In the genomic region with DNA sequence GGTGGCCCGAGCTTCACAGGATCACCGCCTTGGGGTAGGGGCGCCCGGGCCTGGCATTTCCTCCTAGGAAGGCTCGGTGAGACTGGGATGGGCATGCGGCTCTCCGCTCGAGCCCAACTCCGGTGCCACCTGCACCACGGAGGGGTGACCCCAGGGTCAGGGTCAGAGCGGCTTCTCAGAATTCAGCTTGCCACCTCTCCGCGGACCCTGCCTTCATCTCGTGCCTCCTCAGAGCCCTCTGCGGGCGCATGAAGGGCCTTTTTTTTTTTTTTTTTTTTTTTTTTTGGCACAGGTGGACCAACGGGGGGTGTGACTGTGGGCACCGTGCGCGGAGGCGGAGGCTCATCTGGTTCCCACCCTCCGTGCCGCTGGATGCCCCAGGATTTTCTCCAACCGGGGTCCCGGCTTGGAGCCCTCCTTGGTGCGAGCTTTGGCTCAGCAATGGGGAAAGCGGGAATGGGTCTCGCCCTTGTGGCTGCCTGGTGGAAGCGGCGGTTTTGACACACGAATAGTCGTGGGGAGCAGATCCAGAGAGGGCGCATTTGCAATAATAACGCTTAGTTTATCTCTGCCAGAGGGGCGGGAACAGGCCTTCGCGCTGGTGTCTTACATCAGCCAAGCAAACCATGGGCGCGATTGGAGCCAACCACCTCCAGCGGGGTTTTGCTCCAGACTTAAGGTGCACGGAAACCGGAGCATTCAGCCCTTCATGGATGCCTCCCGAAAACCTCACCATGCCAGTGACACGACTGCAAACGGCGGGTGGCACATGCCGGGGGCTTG, we compare ENCODE assay signal across 1 cellular context.
TF ChIP-seq lines count a peak whose summit lies in the region.

No MANE protein-coding gene starts in this region.

TF ChIP-seq in K562, 482 proteins besides CTCF, POLR2A, EP300 and RAD21 (continued from another document and continues in another):
- TF ChIP-seq, protein P1, sequence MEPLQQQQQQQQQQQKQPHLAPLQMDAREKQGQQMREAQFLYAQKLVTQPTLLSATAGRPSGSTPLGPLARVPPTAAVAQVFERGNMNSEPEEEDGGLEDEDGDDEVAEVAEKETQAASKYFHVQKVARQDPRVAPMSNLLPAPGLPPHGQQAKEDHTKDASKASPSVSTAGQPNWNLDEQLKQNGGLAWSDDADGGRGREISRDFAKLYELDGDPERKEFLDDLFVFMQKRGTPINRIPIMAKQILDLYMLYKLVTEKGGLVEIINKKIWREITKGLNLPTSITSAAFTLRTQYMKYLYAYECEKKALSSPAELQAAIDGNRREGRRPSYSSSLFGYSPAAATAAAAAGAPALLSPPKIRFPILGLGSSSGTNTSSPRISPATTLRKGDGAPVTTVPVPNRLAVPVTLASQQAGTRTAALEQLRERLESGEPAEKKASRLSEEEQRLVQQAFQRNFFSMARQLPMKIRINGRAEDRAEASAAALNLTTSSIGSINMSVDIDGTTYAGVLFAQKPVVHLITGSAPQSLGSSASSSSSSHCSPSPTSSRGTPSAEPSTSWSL (CRISPR knock-in tag; IDR thresholded peaks at IDR 0.05; ENCODE audit: borderline replicate concordance), result no peak
- peak; percentile 48 for TF ChIP-seq SOX6 (IDR thresholded peaks at IDR 0.05)
- peak; percentile 31; the same call in 1 of the 2 replicates for TF ChIP-seq PML (IDR thresholded peaks at IDR 0.05; ENCODE audit: low read length)
- TF ChIP-seq, protein P2, sequence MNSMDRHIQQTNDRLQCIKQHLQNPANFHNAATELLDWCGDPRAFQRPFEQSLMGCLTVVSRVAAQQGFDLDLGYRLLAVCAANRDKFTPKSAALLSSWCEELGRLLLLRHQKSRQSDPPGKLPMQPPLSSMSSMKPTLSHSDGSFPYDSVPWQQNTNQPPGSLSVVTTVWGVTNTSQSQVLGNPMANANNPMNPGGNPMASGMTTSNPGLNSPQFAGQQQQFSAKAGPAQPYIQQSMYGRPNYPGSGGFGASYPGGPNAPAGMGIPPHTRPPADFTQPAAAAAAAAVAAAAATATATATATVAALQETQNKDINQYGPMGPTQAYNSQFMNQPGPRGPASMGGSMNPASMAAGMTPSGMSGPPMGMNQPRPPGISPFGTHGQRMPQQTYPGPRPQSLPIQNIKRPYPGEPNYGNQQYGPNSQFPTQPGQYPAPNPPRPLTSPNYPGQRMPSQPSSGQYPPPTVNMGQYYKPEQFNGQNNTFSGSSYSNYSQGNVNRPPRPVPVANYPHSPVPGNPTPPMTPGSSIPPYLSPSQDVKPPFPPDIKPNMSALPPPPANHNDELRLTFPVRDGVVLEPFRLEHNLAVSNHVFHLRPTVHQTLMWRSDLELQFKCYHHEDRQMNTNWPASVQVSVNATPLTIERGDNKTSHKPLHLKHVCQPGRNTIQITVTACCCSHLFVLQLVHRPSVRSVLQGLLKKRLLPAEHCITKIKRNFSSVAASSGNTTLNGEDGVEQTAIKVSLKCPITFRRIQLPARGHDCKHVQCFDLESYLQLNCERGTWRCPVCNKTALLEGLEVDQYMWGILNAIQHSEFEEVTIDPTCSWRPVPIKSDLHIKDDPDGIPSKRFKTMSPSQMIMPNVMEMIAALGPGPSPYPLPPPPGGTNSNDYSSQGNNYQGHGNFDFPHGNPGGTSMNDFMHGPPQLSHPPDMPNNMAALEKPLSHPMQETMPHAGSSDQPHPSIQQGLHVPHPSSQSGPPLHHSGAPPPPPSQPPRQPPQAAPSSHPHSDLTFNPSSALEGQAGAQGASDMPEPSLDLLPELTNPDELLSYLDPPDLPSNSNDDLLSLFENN (IDR thresholded peaks at IDR 0.05; ENCODE audit: low read depth in 2 of 2, low read length in 2 of 2), result no peak
- no peak for TF ChIP-seq CBX1 (IDR thresholded peaks at IDR 0.05; ENCODE audit: low read depth)
- no peak for TF ChIP-seq ZEB2 (IDR thresholded peaks at IDR 0.05)
- TF ChIP-seq TAF1 (IDR thresholded peaks at IDR 0.05; ENCODE audit: control insufficient read depth, extremely low read depth, insufficient read depth, low read length, severe bottlenecking), result peak; percentile 42
- TF ChIP-seq, protein P3, sequence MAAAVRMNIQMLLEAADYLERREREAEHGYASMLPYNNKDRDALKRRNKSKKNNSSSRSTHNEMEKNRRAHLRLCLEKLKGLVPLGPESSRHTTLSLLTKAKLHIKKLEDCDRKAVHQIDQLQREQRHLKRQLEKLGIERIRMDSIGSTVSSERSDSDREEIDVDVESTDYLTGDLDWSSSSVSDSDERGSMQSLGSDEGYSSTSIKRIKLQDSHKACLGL (CRISPR knock-in tag; IDR thresholded peaks at IDR 0.05; ENCODE audit: borderline replicate concordance, poor library complexity, severe bottlenecking), result no peak
- no peak for TF ChIP-seq SMC3 (conservative IDR thresholded peaks at IDR 0.05; ENCODE audit: insufficient read depth, low read depth, low read length)
- TF ChIP-seq MXI1 (IDR thresholded peaks at IDR 0.05; ENCODE audit: low read depth, low read length), result no peak
- no peak for TF ChIP-seq ZNF165 (CRISPR knock-in tag; IDR thresholded peaks at IDR 0.05; ENCODE audit: borderline replicate concordance)
- TF ChIP-seq, protein P4, sequence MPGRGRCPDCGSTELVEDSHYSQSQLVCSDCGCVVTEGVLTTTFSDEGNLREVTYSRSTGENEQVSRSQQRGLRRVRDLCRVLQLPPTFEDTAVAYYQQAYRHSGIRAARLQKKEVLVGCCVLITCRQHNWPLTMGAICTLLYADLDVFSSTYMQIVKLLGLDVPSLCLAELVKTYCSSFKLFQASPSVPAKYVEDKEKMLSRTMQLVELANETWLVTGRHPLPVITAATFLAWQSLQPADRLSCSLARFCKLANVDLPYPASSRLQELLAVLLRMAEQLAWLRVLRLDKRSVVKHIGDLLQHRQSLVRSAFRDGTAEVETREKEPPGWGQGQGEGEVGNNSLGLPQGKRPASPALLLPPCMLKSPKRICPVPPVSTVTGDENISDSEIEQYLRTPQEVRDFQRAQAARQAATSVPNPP (IDR thresholded peaks at IDR 0.05; ENCODE audit: borderline replicate concordance, insufficient read depth, insufficient read length), result no peak
- TF ChIP-seq NCOR1 (IDR thresholded peaks at IDR 0.05), result no peak; the same call in 1 of the 2 replicates
- TF ChIP-seq U2AF2 (optimal IDR thresholded peaks at IDR 0.05; ENCODE audit: low read depth, low read length), result no peak
- no peak for TF ChIP-seq NBN (IDR thresholded peaks at IDR 0.05; ENCODE audit: low read depth)
- no peak for TF ChIP-seq NFE2L1 (tag; IDR thresholded peaks at IDR 0.05; ENCODE audit: borderline replicate concordance, low read depth)
- no peak for TF ChIP-seq LARP7 (IDR thresholded peaks at IDR 0.05)
- TF ChIP-seq ATF7 (IDR thresholded peaks at IDR 0.05), result peak; percentile 62; the same call in 1 of the 2 replicates
- TF ChIP-seq ZBTB8A (IDR thresholded peaks at IDR 0.05; ENCODE audit: partially characterized antibody), result no peak
- TF ChIP-seq, protein P5, sequence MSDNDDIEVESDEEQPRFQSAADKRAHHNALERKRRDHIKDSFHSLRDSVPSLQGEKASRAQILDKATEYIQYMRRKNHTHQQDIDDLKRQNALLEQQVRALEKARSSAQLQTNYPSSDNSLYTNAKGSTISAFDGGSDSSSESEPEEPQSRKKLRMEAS (CRISPR knock-in tag; IDR thresholded peaks at IDR 0.05), result no peak
- no peak for TF ChIP-seq KLF1 (tag; IDR thresholded peaks at IDR 0.05)
- TF ChIP-seq, protein P6, sequence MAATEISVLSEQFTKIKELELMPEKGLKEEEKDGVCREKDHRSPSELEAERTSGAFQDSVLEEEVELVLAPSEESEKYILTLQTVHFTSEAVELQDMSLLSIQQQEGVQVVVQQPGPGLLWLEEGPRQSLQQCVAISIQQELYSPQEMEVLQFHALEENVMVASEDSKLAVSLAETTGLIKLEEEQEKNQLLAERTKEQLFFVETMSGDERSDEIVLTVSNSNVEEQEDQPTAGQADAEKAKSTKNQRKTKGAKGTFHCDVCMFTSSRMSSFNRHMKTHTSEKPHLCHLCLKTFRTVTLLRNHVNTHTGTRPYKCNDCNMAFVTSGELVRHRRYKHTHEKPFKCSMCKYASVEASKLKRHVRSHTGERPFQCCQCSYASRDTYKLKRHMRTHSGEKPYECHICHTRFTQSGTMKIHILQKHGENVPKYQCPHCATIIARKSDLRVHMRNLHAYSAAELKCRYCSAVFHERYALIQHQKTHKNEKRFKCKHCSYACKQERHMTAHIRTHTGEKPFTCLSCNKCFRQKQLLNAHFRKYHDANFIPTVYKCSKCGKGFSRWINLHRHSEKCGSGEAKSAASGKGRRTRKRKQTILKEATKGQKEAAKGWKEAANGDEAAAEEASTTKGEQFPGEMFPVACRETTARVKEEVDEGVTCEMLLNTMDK (IDR thresholded peaks at IDR 0.05; ENCODE audit: borderline replicate concordance, insufficient read depth, low read depth, low read length, poor library complexity, severe bottlenecking), result peak; percentile 87
- peak; percentile 24; the same call in 1 of the 2 replicates for TF ChIP-seq ZBTB7A (IDR thresholded peaks at IDR 0.05; ENCODE audit: borderline replicate concordance, control insufficient read depth, low read depth, low read length)
- no peak for TF ChIP-seq POLR2AphosphoS2 (IDR thresholded peaks at IDR 0.05; ENCODE audit: low read length)
- TF ChIP-seq HSF4 (CRISPR knock-in tag; IDR thresholded peaks at IDR 0.05; ENCODE audit: borderline replicate concordance), result peak; percentile 65; the same call in 1 of the 2 replicates
- TF ChIP-seq, protein P7, sequence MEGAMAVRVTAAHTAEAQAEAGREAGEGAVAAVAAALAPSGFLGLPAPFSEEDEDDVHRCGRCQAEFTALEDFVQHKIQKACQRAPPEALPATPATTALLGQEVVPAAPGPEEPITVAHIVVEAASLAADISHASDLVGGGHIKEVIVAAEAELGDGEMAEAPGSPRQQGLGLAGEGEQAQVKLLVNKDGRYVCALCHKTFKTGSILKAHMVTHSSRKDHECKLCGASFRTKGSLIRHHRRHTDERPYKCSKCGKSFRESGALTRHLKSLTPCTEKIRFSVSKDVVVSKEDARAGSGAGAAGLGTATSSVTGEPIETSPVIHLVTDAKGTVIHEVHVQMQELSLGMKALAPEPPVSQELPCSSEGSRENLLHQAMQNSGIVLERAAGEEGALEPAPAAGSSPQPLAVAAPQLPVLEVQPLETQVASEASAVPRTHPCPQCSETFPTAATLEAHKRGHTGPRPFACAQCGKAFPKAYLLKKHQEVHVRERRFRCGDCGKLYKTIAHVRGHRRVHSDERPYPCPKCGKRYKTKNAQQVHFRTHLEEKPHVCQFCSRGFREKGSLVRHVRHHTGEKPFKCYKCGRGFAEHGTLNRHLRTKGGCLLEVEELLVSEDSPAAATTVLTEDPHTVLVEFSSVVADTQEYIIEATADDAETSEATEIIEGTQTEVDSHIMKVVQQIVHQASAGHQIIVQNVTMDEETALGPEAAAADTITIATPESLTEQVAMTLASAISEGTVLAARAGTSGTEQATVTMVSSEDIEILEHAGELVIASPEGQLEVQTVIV (CRISPR knock-in tag; IDR thresholded peaks at IDR 0.05; ENCODE audit: borderline replicate concordance), result no peak
- TF ChIP-seq ZNF76 (CRISPR knock-in tag; IDR thresholded peaks at IDR 0.05; ENCODE audit: borderline replicate concordance), result no peak
- no peak for TF ChIP-seq MTF1 (CRISPR knock-in tag; IDR thresholded peaks at IDR 0.05; ENCODE audit: borderline replicate concordance)
- TF ChIP-seq CHD1 (IDR thresholded peaks at IDR 0.05; ENCODE audit: low read length), result no peak
- TF ChIP-seq GATAD2B (IDR thresholded peaks at IDR 0.05; ENCODE audit: borderline replicate concordance), result peak; percentile 67; the same call in 1 of the 2 replicates
- TF ChIP-seq PHB2 (IDR thresholded peaks at IDR 0.05; ENCODE audit: low read depth), result no peak
- peak; percentile 27 for TF ChIP-seq SAP30 (IDR thresholded peaks at IDR 0.05; ENCODE audit: borderline replicate concordance, insufficient read depth, low read depth, low read length, poor library complexity, severe bottlenecking)
- TF ChIP-seq, protein P8, sequence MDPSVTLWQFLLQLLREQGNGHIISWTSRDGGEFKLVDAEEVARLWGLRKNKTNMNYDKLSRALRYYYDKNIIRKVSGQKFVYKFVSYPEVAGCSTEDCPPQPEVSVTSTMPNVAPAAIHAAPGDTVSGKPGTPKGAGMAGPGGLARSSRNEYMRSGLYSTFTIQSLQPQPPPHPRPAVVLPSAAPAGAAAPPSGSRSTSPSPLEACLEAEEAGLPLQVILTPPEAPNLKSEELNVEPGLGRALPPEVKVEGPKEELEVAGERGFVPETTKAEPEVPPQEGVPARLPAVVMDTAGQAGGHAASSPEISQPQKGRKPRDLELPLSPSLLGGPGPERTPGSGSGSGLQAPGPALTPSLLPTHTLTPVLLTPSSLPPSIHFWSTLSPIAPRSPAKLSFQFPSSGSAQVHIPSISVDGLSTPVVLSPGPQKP (CRISPR knock-in tag; IDR thresholded peaks at IDR 0.05), result no peak
- no peak for TF ChIP-seq BMI1 (IDR thresholded peaks at IDR 0.05; ENCODE audit: low read length)
- TF ChIP-seq COPS2 (conservative IDR thresholded peaks at IDR 0.05), result no peak
- no peak; the same call in 1 of the 2 replicates for TF ChIP-seq JUN (IDR thresholded peaks at IDR 0.05; ENCODE audit: borderline replicate concordance, low read depth, low read length)
- TF ChIP-seq JUN (CRISPR knock-in tag; IDR thresholded peaks at IDR 0.05; ENCODE audit: borderline replicate concordance), result no peak
- no peak for TF ChIP-seq MCM2 (IDR thresholded peaks at IDR 0.05; ENCODE audit: low read depth)
- TF ChIP-seq CHCHD3 (CRISPR knock-in tag; IDR thresholded peaks at IDR 0.05), result no peak
- no peak for TF ChIP-seq RBM39 (optimal IDR thresholded peaks at IDR 0.05; ENCODE audit: low read depth, low read length)
- TF ChIP-seq ZNF408 (CRISPR knock-in tag; IDR thresholded peaks at IDR 0.05; ENCODE audit: low read depth), result no peak
- peak; percentile 43; the same call in 1 of the 2 replicates for TF ChIP-seq ZNF766 (CRISPR knock-in tag; conservative IDR thresholded peaks at IDR 0.05)
- no peak for TF ChIP-seq ZFP30 (CRISPR knock-in tag; IDR thresholded peaks at IDR 0.05; ENCODE audit: borderline replicate concordance)
- no peak for TF ChIP-seq NCOA6 (IDR thresholded peaks at IDR 0.05)
- TF ChIP-seq CBX8 (IDR thresholded peaks at IDR 0.05; ENCODE audit: borderline replicate concordance, extremely low read depth, low read depth, low read length, poor library complexity, severe bottlenecking), result no peak
- TF ChIP-seq RBM15 (IDR thresholded peaks at IDR 0.05; ENCODE audit: insufficient read depth, low read length), result no peak
- peak; percentile 34 for TF ChIP-seq NEUROD1 (IDR thresholded peaks at IDR 0.05; ENCODE audit: borderline replicate concordance, low read depth, low read length, partially characterized antibody)
- TF ChIP-seq, protein P9, sequence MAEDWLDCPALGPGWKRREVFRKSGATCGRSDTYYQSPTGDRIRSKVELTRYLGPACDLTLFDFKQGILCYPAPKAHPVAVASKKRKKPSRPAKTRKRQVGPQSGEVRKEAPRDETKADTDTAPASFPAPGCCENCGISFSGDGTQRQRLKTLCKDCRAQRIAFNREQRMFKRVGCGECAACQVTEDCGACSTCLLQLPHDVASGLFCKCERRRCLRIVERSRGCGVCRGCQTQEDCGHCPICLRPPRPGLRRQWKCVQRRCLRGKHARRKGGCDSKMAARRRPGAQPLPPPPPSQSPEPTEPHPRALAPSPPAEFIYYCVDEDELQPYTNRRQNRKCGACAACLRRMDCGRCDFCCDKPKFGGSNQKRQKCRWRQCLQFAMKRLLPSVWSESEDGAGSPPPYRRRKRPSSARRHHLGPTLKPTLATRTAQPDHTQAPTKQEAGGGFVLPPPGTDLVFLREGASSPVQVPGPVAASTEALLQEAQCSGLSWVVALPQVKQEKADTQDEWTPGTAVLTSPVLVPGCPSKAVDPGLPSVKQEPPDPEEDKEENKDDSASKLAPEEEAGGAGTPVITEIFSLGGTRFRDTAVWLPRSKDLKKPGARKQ (CRISPR knock-in tag; IDR thresholded peaks at IDR 0.05), result 0 out of 2 replicates have a peak, but pooled peaks have one; percentile 31
- TF ChIP-seq, protein P10, sequence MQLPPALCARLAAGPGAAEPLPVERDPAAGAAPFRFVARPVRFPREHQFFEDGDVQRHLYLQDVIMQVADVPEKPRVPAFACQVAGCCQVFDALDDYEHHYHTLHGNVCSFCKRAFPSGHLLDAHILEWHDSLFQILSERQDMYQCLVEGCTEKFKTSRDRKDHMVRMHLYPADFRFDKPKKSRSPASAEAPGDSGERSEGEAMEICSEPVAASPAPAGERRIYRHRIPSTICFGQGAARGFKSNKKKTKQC (CRISPR knock-in tag; IDR thresholded peaks at IDR 0.05), result peak; percentile 29; the same call in 1 of the 2 replicates
